In the genomic region with DNA sequence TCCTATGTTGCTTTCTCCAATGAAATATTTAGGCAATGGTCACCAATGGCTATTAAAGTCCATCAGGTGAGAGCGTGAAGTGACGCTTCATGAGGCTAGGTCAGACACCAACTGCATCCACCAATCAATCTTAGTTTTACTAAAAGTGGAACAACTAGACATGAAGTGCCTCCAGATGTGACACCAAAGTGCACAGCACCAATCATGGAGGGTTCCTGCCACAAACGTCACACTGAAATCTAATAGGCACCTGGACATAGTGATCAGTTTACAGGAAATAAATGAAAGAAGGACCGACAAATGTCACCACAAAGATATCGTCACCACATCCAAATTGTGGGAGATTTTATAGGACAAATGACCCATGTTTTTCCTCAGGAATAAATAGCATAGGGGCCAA, we compare ENCODE assay signal across 19 cellular contexts.
"Had no signal": no experiment of that assay in that cellular context is flagged by ENCODE, and none has a peak within 500 bp of the region (broad histone marks: within the 10 kb centered on the region; RNA-seq: fewer than 3 reads in every experiment).

No MANE protein-coding gene starts in this region.

- H3K27me3 Mint-ChIP-seq: activated CD4-positive, alpha-beta T cell treated with anti-CD3 and anti-CD28 coated beads, Interleukin-2, amount 10 ng/mL, durations not matched to agents 7 days and 5 days; activated T-cell treated with anti-CD3 and anti-CD28 coated beads, Interleukin-2, amount 50 U/mL, for 24 hours had no signal

- ATAC-seq: activated CD4-positive, CD25-positive, alpha-beta regulatory T cell treated with anti-CD3 and anti-CD28 coated beads, Interleukin-2, amount 50 U/mL, for 24 hours; activated CD8-positive, alpha-beta T cell treated with anti-CD3 and anti-CD28 coated beads, Interleukin-2, amount 10 ng/mL, durations not matched to agents 7 days and 5 days; body of pancreas; foreskin keratinocyte; lower lobe of right lung; psoas muscle had no signal

- DNase-seq: activated CD4-positive, alpha-beta T cell treated with anti-CD3 and anti-CD28 coated beads, Interleukin-2, amount 10 ng/mL, durations not matched to agents 7 days and 5 days; activated CD8-positive, alpha-beta T cell treated with anti-CD3 and anti-CD28 coated beads, Interleukin-2, amount 10 ng/mL, durations not matched to agents 7 days and 5 days; activated naive CD4-positive, alpha-beta T cell; activated T-cell treated with anti-CD3 and anti-CD28 coated beads, Interleukin-2, amount 50 U/mL, for 24 hours; anterior cingulate cortex; body of pancreas; effector CD8-positive, alpha-beta T cell; foreskin keratinocyte; kidney; lower lobe of right lung; mesendoderm; ovary; psoas muscle; spleen; stimulated activated CD4-positive, alpha-beta T cell treated with anti-CD3 and anti-CD28 coated beads, Interleukin-4, amount 100 ng/mL, for 1 hour; stimulated activated naive CD4-positive, alpha-beta T cell had no signal

- H3K4me1 Mint-ChIP-seq: nephron had no signal

- H3K9me3 Mint-ChIP-seq: nephron had no signal

- H3K4me3 Mint-ChIP-seq: activated CD8-positive, alpha-beta T cell treated with anti-CD3 and anti-CD28 coated beads, Interleukin-2, amount 10 ng/mL, durations not matched to agents 7 days and 5 days; activated T-cell treated with anti-CD3 and anti-CD28 coated beads, Interleukin-2, amount 50 U/mL, for 24 hours; nephron had no signal

- H3K27ac Mint-ChIP-seq: activated CD4-positive, alpha-beta T cell treated with anti-CD3 and anti-CD28 coated beads, Interleukin-2, amount 10 ng/mL, durations not matched to agents 7 days and 5 days; activated CD8-positive, alpha-beta T cell treated with anti-CD3 and anti-CD28 coated beads, Interleukin-2, amount 10 ng/mL, durations not matched to agents 7 days and 5 days; activated T-cell treated with anti-CD3 and anti-CD28 coated beads, Interleukin-2, amount 50 U/mL, for 24 hours; activated T-helper 2 cell treated with anti-CD3 and anti-CD28 coated beads, Interferon-gamma antibody, Interleukin-2, Interleukin-4, amounts not matched to agents 10 μg/mL and 5 μg/mL and 100 μg/mL, durations not matched to agents 14 hours and 24 hours and 36 hours; nephron had no signal
